ENCODE assay signal across 8 cellular contexts in genomic region chr6:144006731-144007454, GRCh38. TPM values are rescaled to one million over a fixed set of nuclear protein-coding genes. Genes with fewer than 3 reads are reported as not detected.
A peak's percentile ranks its signal among the peaks of the same experiment; 100 is the strongest.
DNase-seq lines count a peak whose midpoint lies in the region; ATAC-seq and TF ChIP-seq lines count a peak whose summit lies in the region.

No MANE protein-coding gene starts in this region.

- no peaks in the 10 kb centered on the region for H3K4me1 ChIP-seq in HUES64 (ENCODE audit: insufficient read depth, low read length)
- no peaks in the 10 kb centered on the region for H3K4me1 ChIP-seq in left lung
- H3K4me1 ChIP-seq in thoracic aorta (ENCODE audit: control insufficient read depth in 1 of 2, low read depth in 2 of 2) = no peaks in the 10 kb centered on the region
- H3K4me1 ChIP-seq in Karpas-422 (ENCODE audit: low read length) = no peaks in the 10 kb centered on the region

- ATAC-seq in left lung (peak; percentile 64), thoracic aorta (ENCODE audit: insufficient number of reproducible peaks, low FRiP score, low read depth) (no peak)

- intact Hi-C loops in left lung (cut with DNase I) = no loop called here

- H3K4me3 Mint-ChIP-seq in brain = peak overlapping the region; percentile 86 to 97 (median 91)

- H3K9me3 Mint-ChIP-seq in brain = peaks cover 17 to 32% (median 31%) of the 10 kb centered on the region in 5 experiments

- H3K4me1 Mint-ChIP-seq in brain = peaks cover 17% of the 10 kb centered on the region

- peaks cover 11% of the 10 kb centered on the region; the same call in 1 of the 2 replicates for H3K9me3 ChIP-seq in HUES64 (ENCODE audit: insufficient read depth, low read depth, low read length)
- peaks cover 0 to 8% of the 10 kb centered on the region in 2 donors for H3K9me3 ChIP-seq in left lung
- H3K9me3 ChIP-seq in thoracic aorta = no peaks in the 10 kb centered on the region
- no peaks in the 10 kb centered on the region for H3K9me3 ChIP-seq in Karpas-422 (ENCODE audit: low read length)

- no peaks in the 10 kb centered on the region for H4K20me1 ChIP-seq in Karpas-422 (ENCODE audit: insufficient read depth, low read depth, low read length)

- DNase-seq in AG08396 (ENCODE audit: low spot score) = peak; percentile 39
- DNase-seq in left lung = peak in 1 of 2 donors; percentile 51
- DNase-seq in thoracic aorta (ENCODE audit: low spot score) = no peak
- no peak for DNase-seq in mucosa of gallbladder (ENCODE audit: low spot score)
- DNase-seq in Karpas-422 = no peak
- no peak for DNase-seq in anterior cingulate cortex (lab: John Stamatoyannopoulos, UW)

- H3K27me3 ChIP-seq in HUES64 (ENCODE audit: insufficient read depth, low read length) (peaks cover 59% of the 10 kb centered on the region), left lung (peaks cover 0 to 15% of the 10 kb centered on the region in 2 donors), thoracic aorta (replicated peaks; ENCODE audit: insufficient read depth) (no peaks in the 10 kb centered on the region), Karpas-422 (ENCODE audit: low read length) (no peaks in the 10 kb centered on the region)

- peaks cover 4% of the 10 kb centered on the region for H3K27me3 Mint-ChIP-seq in brain

- H3K79me2 ChIP-seq in Karpas-422 (ENCODE audit: low read length) = no peaks in the 10 kb centered on the region

- no peaks in the 10 kb centered on the region for H3K36me3 ChIP-seq in HUES64 (ENCODE audit: insufficient read depth, low read length)
- H3K36me3 ChIP-seq in left lung = no peaks in the 10 kb centered on the region
- H3K36me3 ChIP-seq in thoracic aorta = no peaks in the 10 kb centered on the region
- no peaks in the 10 kb centered on the region for H3K36me3 ChIP-seq in Karpas-422 (ENCODE audit: insufficient read depth, low read length)

- TF ChIP-seq CTCF in brain (conservative IDR thresholded peaks at IDR 0.05) (no peak), left lung (IDR thresholded peaks at IDR 0.05) (no peak), thoracic aorta (IDR thresholded peaks at IDR 0.05) (no peak)

- H3K27ac ChIP-seq in HUES64 (ENCODE audit: low read depth, low read length) (no peak overlapping the region), left lung (peak overlapping the region; percentile 55 to 75), thoracic aorta (peak overlapping the region; percentile 18 to 76), Karpas-422 (ENCODE audit: low read length) (no peak overlapping the region)

- peak overlapping the region; percentile 84 to 96 (median 92) for H3K27ac Mint-ChIP-seq in brain

- 56% methylated on average over 20 of the region's 21 CpGs for WGBS in HUES64

- no peaks in the 10 kb centered on the region for H3K9me2 ChIP-seq in Karpas-422 (replicated peaks; ENCODE audit: insufficient read depth, low read length)

- H3K4me3 ChIP-seq in HUES64 (ENCODE audit: low read length) = peak overlapping the region; percentile 52; the same call in 1 of the 2 replicates
- H3K4me3 ChIP-seq in left lung = peak overlapping the region; percentile 33 to 46
- H3K4me3 ChIP-seq in thoracic aorta = peak overlapping the region; percentile 77
- no peak overlapping the region for H3K4me3 ChIP-seq in Karpas-422 (ENCODE audit: low read length)

- no peak overlapping the region for H3K4me2 ChIP-seq in Karpas-422 (ENCODE audit: low read depth, low read length, poor library complexity, severe bottlenecking)

- no peak overlapping the region for H2AFZ ChIP-seq in Karpas-422 (ENCODE audit: low read length)

- H3K36me3 Mint-ChIP-seq in brain = peaks cover 20% of the 10 kb centered on the region

- H3K9ac ChIP-seq in HUES64 (ENCODE audit: low read depth, low read length) = no peak overlapping the region
- H3K9ac ChIP-seq in Karpas-422 (ENCODE audit: low read length) = no peak overlapping the region

RNA-seq across cellular contexts. Expression of gene PLAGL1, which starts 1.2 kb away (rescaled TPM):
- 14.2 TPM for polyA plus RNA-seq in HUES64 (2013, experiment 1 of 2)
- 11.6 TPM for polyA plus RNA-seq in HUES64 (2013, experiment 2 of 2)
- polyA plus RNA-seq in brain (ENCODE audit: insufficient read depth, low read depth, low replicate concordance) = 0.58 TPM
- 10 to 100 TPM; 38.5 to 39.4 TPM for total RNA-seq in left lung
- total RNA-seq in thoracic aorta = 10 to 100 TPM; 33.6 to 74.7 TPM
- total RNA-seq in mucosa of gallbladder = 25.3 TPM
- total RNA-seq in Karpas-422 (2014; rRNA removed; shearing (Covaris generic); ENCODE audit: low replicate concordance) = 4.7 and 6.5 TPM in 2 replicates

Comparison
In these comparisons a context has a peak if more than half of its experiments do, and no peak if none do; other contexts are left out.
1. H3K27ac ChIP-seq: peak in left lung (2 of 2) and thoracic aorta (2 of 2); none in HUES64 (single experiment) and Karpas-422 (single experiment).